ENCODE assay signal across 15 cellular contexts in genomic region chr3:124816206-124816605, GRCh38.
DNase-seq lines count a peak whose midpoint lies in the region; ATAC-seq and TF ChIP-seq lines count a peak whose summit lies in the region.
"Had no signal": no experiment of that assay in that cellular context is flagged by ENCODE, and none has a peak within 500 bp of the region (broad histone marks: within the 10 kb centered on the region; RNA-seq: fewer than 3 reads in every experiment).

No MANE protein-coding gene starts in this region.

- H3K27me3 Mint-ChIP-seq in Calu3 (ENCODE audit: unreplicated experiment): no peaks in the 10 kb centered on the region

- H3K27me3 ChIP-seq in breast epithelium: no peaks in the 10 kb centered on the region
- H3K27me3 ChIP-seq in hepatocyte: no peaks in the 10 kb centered on the region
- no peaks in the 10 kb centered on the region for H3K27me3 ChIP-seq in thoracic aorta (replicated peaks; ENCODE audit: insufficient read depth)

- peaks cover 9% of the 10 kb centered on the region in 2 donors for H3K4me1 ChIP-seq in breast epithelium
- peaks cover 57% of the 10 kb centered on the region for H3K4me1 ChIP-seq in hepatocyte (ENCODE audit: insufficient read depth)
- peaks cover 33 to 59% of the 10 kb centered on the region in 2 donors for H3K4me1 ChIP-seq in thoracic aorta (ENCODE audit: control insufficient read depth in 1 of 2, low read depth in 2 of 2)

- ATAC-seq in thoracic aorta (ENCODE audit: insufficient number of reproducible peaks, low FRiP score, low read depth): no peak
- ATAC-seq in GM18511 (IDR thresholded peaks at IDR 0.05; ENCODE audit: unreplicated experiment): no peak
- no peak for ATAC-seq in GM21367 (IDR thresholded peaks at IDR 0.05; ENCODE audit: unreplicated experiment)
- ATAC-seq: SK-N-SH treated with all-trans-retinoic acid at 6 μM for 48 hours had no signal

- no peak overlapping the region for H3K4me3 ChIP-seq in breast epithelium
- no peak overlapping the region for H3K4me3 ChIP-seq in hepatocyte
- H3K4me3 ChIP-seq in thoracic aorta: no peak overlapping the region

- peaks cover 58% of the 10 kb centered on the region for H3K36me3 Mint-ChIP-seq in Calu3 (ENCODE audit: insufficient read depth, unreplicated experiment)
- H3K36me3 Mint-ChIP-seq: CD4-positive, CD25-positive, alpha-beta regulatory T cell had no signal

- no peaks in the 10 kb centered on the region for H4K20me1 ChIP-seq in hepatocyte (ENCODE audit: insufficient read depth, poor library complexity, severe bottlenecking)

- BruUV-seq in Calu3 (replicated peaks; lab: Mats Ljungman, UMichigan): no TSS peak

- no peaks in the 10 kb centered on the region for H3K9me3 Mint-ChIP-seq in Calu3 (ENCODE audit: low read depth, unreplicated experiment)
- H3K9me3 Mint-ChIP-seq: CD4-positive, CD25-positive, alpha-beta regulatory T cell had no signal

- H3K4me3 Mint-ChIP-seq in Calu3 (ENCODE audit: low read depth, unreplicated experiment): peak overlapping the region; percentile 50
- H3K4me3 Mint-ChIP-seq: CD4-positive, CD25-positive, alpha-beta regulatory T cell had no signal

- no peak overlapping the region for H2AFZ ChIP-seq in hepatocyte

- H3K27ac Mint-ChIP-seq in Calu3 (ENCODE audit: unreplicated experiment): peak overlapping the region; percentile 97
- H3K27ac Mint-ChIP-seq: CD4-positive, CD25-positive, alpha-beta regulatory T cell had no signal

- intact Hi-C loops in Calu3 (cut with micrococcal nuclease; ENCODE audit: unreplicated experiment) (no loop called here), breast epithelium (cut with DNase I; ENCODE audit: low total_unique reads) (no loop called here)

- H3K36me3 ChIP-seq in breast epithelium (no peaks in the 10 kb centered on the region), hepatocyte (replicated peaks; ENCODE audit: insufficient read depth, low read depth) (peaks cover 3% of the 10 kb centered on the region), thoracic aorta (peaks cover 36% of the 10 kb centered on the region)

- H3K4me2 ChIP-seq in hepatocyte: no peak overlapping the region

- H3K4me1 Mint-ChIP-seq in Calu3 (ENCODE audit: low read depth, unreplicated experiment): peaks cover 78% of the 10 kb centered on the region
- H3K4me1 Mint-ChIP-seq: CD4-positive, CD25-positive, alpha-beta regulatory T cell had no signal

- DNase-seq in Calu3 (no peak), breast epithelium (ENCODE audit: low spot score in 2 of 2) (no peak), hepatocyte (ENCODE audit: low spot score) (no peak), thoracic aorta (ENCODE audit: low spot score) (no peak), DMS79 (lab: John Stamatoyannopoulos, UW) (no peak), GOT3 (lab: John Stamatoyannopoulos, UW) (no peak)
- DNase-seq: CD4-positive, CD25-positive, alpha-beta regulatory T cell; DMS53; KBM-7; NCI-H2227 treated with DMSO at 0.1 percent for 48 hours; NCI-H524; SHP77 had no signal

- TF ChIP-seq CTCF in Calu3 (IDR thresholded peaks at IDR 0.05; ENCODE audit: unreplicated experiment) (no peak), breast epithelium (IDR thresholded peaks at IDR 0.05) (no peak), hepatocyte (IDR thresholded peaks at IDR 0.05; ENCODE audit: poor library complexity) (no peak), thoracic aorta (IDR thresholded peaks at IDR 0.05) (no peak)

- WGBS in hepatocyte (ENCODE audit: low lambda C conversion rate, missing lambda C conversion rate): 93% methylated on average over 4 of the region's 4 CpGs

- H3K27ac ChIP-seq in breast epithelium (peak overlapping the region; percentile 70 to 74), hepatocyte (peak overlapping the region; percentile 84), thoracic aorta (peak overlapping the region; percentile 86 to 96)

- CTCF ChIA-PET in Calu3 (lab: Charles Lee): no interaction called here

- no peaks in the 10 kb centered on the region for H3K9me2 ChIP-seq in hepatocyte (replicated peaks; ENCODE audit: insufficient read depth)

- H3K79me2 ChIP-seq in hepatocyte: no peaks in the 10 kb centered on the region

- no peak for TF ChIP-seq POLR2A in breast epithelium (IDR thresholded peaks at IDR 0.05)

- no peaks in the 10 kb centered on the region for H3K9me3 ChIP-seq in breast epithelium
- H3K9me3 ChIP-seq in hepatocyte (ENCODE audit: low read depth): no peaks in the 10 kb centered on the region
- no peaks in the 10 kb centered on the region for H3K9me3 ChIP-seq in thoracic aorta
